In the genomic region with DNA sequence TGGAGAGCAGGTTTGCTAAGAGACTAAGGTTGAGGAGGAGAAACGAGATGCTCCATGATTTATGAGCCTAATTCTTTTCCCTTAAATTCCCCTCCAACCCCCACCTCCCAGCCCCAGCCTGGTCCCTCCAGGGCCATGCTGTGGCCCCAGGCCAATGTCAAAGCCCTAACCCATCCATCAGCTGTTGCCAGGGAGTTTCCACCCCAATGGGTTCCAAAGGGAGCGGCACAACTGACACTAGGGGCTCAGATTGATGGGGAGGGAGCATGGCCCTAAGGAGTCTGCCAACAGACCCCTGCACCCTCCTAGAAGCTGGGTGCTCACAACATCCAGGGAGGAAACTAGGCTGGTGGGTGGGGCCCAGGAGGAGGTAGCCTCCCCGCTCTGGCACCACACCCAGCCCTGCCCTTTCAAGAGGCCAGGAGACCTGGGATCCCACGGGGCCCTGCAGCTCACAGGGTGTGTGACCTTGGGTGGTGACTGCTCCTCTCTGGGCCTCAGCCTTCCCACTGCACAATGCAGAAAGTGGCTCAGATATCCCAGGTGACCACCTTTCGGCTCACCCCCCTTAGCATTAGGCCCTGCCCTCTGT, we compare ENCODE assay signal across 16 cellular contexts. TPM values are rescaled to one million over a fixed set of nuclear protein-coding genes. Genes with fewer than 3 reads are reported as not detected.
DNase-seq lines count a peak whose midpoint lies in the region; ATAC-seq and TF ChIP-seq lines count a peak whose summit lies in the region.
"Had no signal": no experiment of that assay in that cellular context is flagged by ENCODE, and none has a peak within 500 bp of the region (broad histone marks: within the 10 kb centered on the region; RNA-seq: fewer than 3 reads in every experiment).

No MANE protein-coding gene starts in this region.

- H3K9ac ChIP-seq in colonic mucosa (ENCODE audit: low read depth in 2 of 2, low read length in 2 of 2) (no peak overlapping the region), stomach smooth muscle (ENCODE audit: low read length in 2 of 2) (peak overlapping the region; percentile 30 to 47)

- no peak overlapping the region for H3K4me3 ChIP-seq in colonic mucosa
- no peak overlapping the region for H3K4me3 ChIP-seq in lower lobe of right lung
- H3K4me3 ChIP-seq in stomach smooth muscle (ENCODE audit: low read length in 2 of 2): peak overlapping the region; percentile 1 to 8
- no peak overlapping the region for H3K4me3 ChIP-seq in SJCRH30

- H3K27me3 ChIP-seq in colonic mucosa (no peaks in the 10 kb centered on the region), lower lobe of right lung (ENCODE audit: low read depth) (no peaks in the 10 kb centered on the region), stomach smooth muscle (ENCODE audit: control insufficient read depth in 1 of 2, insufficient read depth in 2 of 2, low read length in 2 of 2) (no peaks in the 10 kb centered on the region), SJCRH30 (no peaks in the 10 kb centered on the region)

- DNase-seq in NCI-H226 (peak; percentile 32), colonic mucosa (peak; percentile 83), lower lobe of right lung (no peak), SJCRH30 (no peak), foreskin melanocyte (no peak)
- DNase-seq: activated naive CD8-positive, alpha-beta T cell treated with anti-CD3 and anti-CD28 coated beads, Interleukin-2, amount 50 U/mL, for 24 hours; CD4-positive, CD25-positive, alpha-beta regulatory T cell; NCI-H526 treated with DMSO at 0.1 percent for 48 hours; posterior cingulate gyrus; SIG-M5; stimulated activated CD4-positive, alpha-beta T cell treated with anti-CD3 and anti-CD28 coated beads, Interleukin-2, amount 100 ng/mL, for 48 hours; stimulated activated naive CD4-positive, alpha-beta T cell treated with Interleukin-2 at 50 U/mL for 16 hours had no signal

- H3K27ac ChIP-seq in colonic mucosa: no peak overlapping the region
- H3K27ac ChIP-seq in lower lobe of right lung: peak overlapping the region; percentile 58
- peak overlapping the region; percentile 69 for H3K27ac ChIP-seq in stomach smooth muscle (ENCODE audit: low read length)
- no peak overlapping the region for H3K27ac ChIP-seq in SJCRH30

- intact Hi-C loops in colonic mucosa (cut with DNase I) (no loop called here), lower lobe of right lung (cut with DNase I) (no loop called here)

- TF ChIP-seq CTCF in colonic mucosa (IDR thresholded peaks at IDR 0.05) (no peak), lower lobe of right lung (IDR thresholded peaks at IDR 0.05) (no peak)

- H3K36me3 ChIP-seq in colonic mucosa (no peaks in the 10 kb centered on the region), lower lobe of right lung (no peaks in the 10 kb centered on the region), stomach smooth muscle (ENCODE audit: control insufficient read depth in 2 of 2, insufficient read depth in 2 of 2, low read length in 2 of 2) (peaks cover 0 to 9% of the 10 kb centered on the region in 2 donors), SJCRH30 (peaks cover 42% of the 10 kb centered on the region)

- H3K4me1 ChIP-seq in colonic mucosa (peaks cover 14% of the 10 kb centered on the region), lower lobe of right lung (peaks cover 56% of the 10 kb centered on the region), stomach smooth muscle (ENCODE audit: control insufficient read depth, insufficient read depth, low read length) (peaks cover 99% of the 10 kb centered on the region), SJCRH30 (peaks cover 67% of the 10 kb centered on the region)

- no peaks in the 10 kb centered on the region for H3K9me3 ChIP-seq in colonic mucosa
- H3K9me3 ChIP-seq in lower lobe of right lung: no peaks in the 10 kb centered on the region
- no peaks in the 10 kb centered on the region for H3K9me3 ChIP-seq in stomach smooth muscle (ENCODE audit: control insufficient read depth in 2 of 2, low read length in 2 of 2)
- H3K9me3 ChIP-seq in SJCRH30 (replicated peaks): no peaks in the 10 kb centered on the region

- ATAC-seq in lower lobe of right lung (peak in 1 of 2 donors; percentile 19), GM21515 (IDR thresholded peaks at IDR 0.05; ENCODE audit: unreplicated experiment) (no peak), HG02852 (IDR thresholded peaks at IDR 0.05; ENCODE audit: unreplicated experiment) (no peak)
- ATAC-seq: activated naive CD8-positive, alpha-beta T cell treated with anti-CD3 and anti-CD28 coated beads, Interleukin-2, amount 50 U/mL, for 24 hours had no signal

RNA-seq across cellular contexts. Expression of a gene that starts 12.9 kb away (rescaled TPM):
- total RNA-seq in colonic mucosa (10 to 100 TPM; 18.4 to 26.8 TPM), lower lobe of right lung (23.7 TPM)
- 29.7 and 30.6 TPM in 2 replicates for total RNA-seq in SJCRH30 (2014; rRNA removed; shearing (Covaris generic))

RNA-seq across cellular contexts. Expression of a gene that starts 44.0 kb away (rescaled TPM):
- total RNA-seq in colonic mucosa (1 to 10 TPM; 1.4 to 2.0 TPM), lower lobe of right lung (193 TPM)
- total RNA-seq in SJCRH30 (2014; rRNA removed; shearing (Covaris generic)): not detected in 2 replicates
- total RNA-seq: G401 had no signal

Comparison
In these comparisons a context has a peak if more than half of its experiments do, and no peak if none do; other contexts are left out.
1. DNase-seq: peak in NCI-H226 (single experiment) and colonic mucosa (single experiment); none in lower lobe of right lung (single experiment), SJCRH30 (0 of 2) and foreskin melanocyte (single experiment).
2. H3K27ac ChIP-seq: peak in lower lobe of right lung (single experiment) and stomach smooth muscle (single experiment); none in colonic mucosa (single experiment) and SJCRH30 (single experiment).
3. H3K4me3 ChIP-seq: peak in stomach smooth muscle (2 of 2); none in colonic mucosa (single experiment), lower lobe of right lung (single experiment) and SJCRH30 (single experiment).
4. H3K9ac ChIP-seq: peak in stomach smooth muscle (2 of 2); none in colonic mucosa (0 of 2).
5. RNA of a gene that starts 44.0 kb away (total RNA-seq): 193 TPM in lower lobe of right lung (single experiment); 1.4 to 2.0 TPM in colonic mucosa and not detected in SJCRH30; every median in the first group is over 10 times any median in the second.